ENCODE assay signal across 8 cellular contexts in the genomic region with DNA sequence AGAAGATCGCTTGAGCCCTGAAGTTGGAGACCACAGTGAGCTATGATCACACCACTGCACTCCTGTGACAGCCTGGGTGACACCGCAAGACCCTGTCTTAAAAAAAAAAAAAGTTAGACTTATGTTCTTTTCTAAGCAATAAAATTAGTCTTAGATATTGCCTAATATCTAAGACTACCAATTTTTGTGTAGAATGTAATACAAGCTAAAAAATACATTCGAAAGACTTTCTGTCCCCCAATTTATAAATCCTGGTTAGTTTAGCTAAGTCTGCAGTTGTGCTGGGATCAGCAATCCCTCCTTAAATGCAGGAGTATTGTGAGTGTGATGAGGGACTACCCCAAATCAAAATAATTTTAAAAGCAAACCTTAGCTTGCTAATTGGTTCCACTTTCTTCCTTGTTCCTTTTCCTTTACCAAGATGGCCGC. TPM values are rescaled to one million over a fixed set of nuclear protein-coding genes. Genes with fewer than 3 reads are reported as not detected.
DNase-seq lines count a peak whose midpoint lies in the region; ATAC-seq and TF ChIP-seq lines count a peak whose summit lies in the region.

No MANE protein-coding gene starts in this region.

- peaks cover 28% of the 10 kb centered on the region; the same call in 1 of the 2 replicates for H3F3A ChIP-seq in SU-DHL-6 (ENCODE audit: insufficient read depth)

- H3K79me2 ChIP-seq in SU-DHL-6 (ENCODE audit: insufficient read depth, low read length) (peaks cover 24% of the 10 kb centered on the region), fibroblast of lung (ENCODE audit: control insufficient read depth, insufficient read depth, low read length) (peaks cover 3% of the 10 kb centered on the region)

- TF ChIP-seq CTCF in SU-DHL-6 (IDR thresholded peaks at IDR 0.05; ENCODE audit: insufficient read depth, low read length, poor library complexity, severe bottlenecking) (no peak), fibroblast of lung (conservative IDR thresholded peaks at IDR 0.05 in 1 of 2, IDR thresholded peaks at IDR 0.05 in 1 of 2; ENCODE audit: low read depth in 1 of 2, low read length in 2 of 2) (no peak), retinal pigment epithelial cell (conservative IDR thresholded peaks at IDR 0.05; ENCODE audit: low read depth, low read length) (no peak)

- H4K20me1 ChIP-seq in SU-DHL-6 (ENCODE audit: low read depth, low read length) (no peaks in the 10 kb centered on the region), fibroblast of lung (ENCODE audit: control insufficient read depth, extremely low read depth, insufficient read depth, low read length) (no peaks in the 10 kb centered on the region)

- DNase-seq in fibroblast of lung (ENCODE audit: low read depth in 2 of 2) (no peak), retinal pigment epithelial cell (ENCODE audit: low read depth) (no peak), cortex of kidney (lab: John Stamatoyannopoulos, UW) (no peak), NCI-H526 (lab: John Stamatoyannopoulos, UW) (no peak)
- no peak for DNase-seq in stimulated activated naive CD4-positive, alpha-beta T cell treated with Interleukin-2 at 50 U/mL for 16 hours (lab: John Stamatoyannopoulos, UW)

- H3K36me3 ChIP-seq in SU-DHL-6 (ENCODE audit: low read length) = peaks cover 22% of the 10 kb centered on the region
- H3K36me3 ChIP-seq in fibroblast of lung (ENCODE audit: control insufficient read depth, insufficient read depth, low read length) = no peaks in the 10 kb centered on the region

- H3K4me2 ChIP-seq in SU-DHL-6 (ENCODE audit: low read depth, low read length, poor library complexity, severe bottlenecking) (peak overlapping the region; percentile 97), fibroblast of lung (ENCODE audit: extremely low read depth, insufficient read depth, low read length) (peak overlapping the region; percentile 73)

- no peak for ATAC-seq in GM21619 (IDR thresholded peaks at IDR 0.05; ENCODE audit: unreplicated experiment)

- H3K9ac ChIP-seq in SU-DHL-6 (ENCODE audit: low read length) (peak overlapping the region; percentile 82), fibroblast of lung (ENCODE audit: insufficient read depth, low read length) (no peak overlapping the region)

- H3K27me3 ChIP-seq in SU-DHL-6 (ENCODE audit: low read length) (no peaks in the 10 kb centered on the region), fibroblast of lung (ENCODE audit: control insufficient read depth, insufficient read depth, low read length) (no peaks in the 10 kb centered on the region)

- H3K4me3 ChIP-seq in GM08714 (ENCODE audit: low read length) = peak overlapping the region; percentile 88
- peak overlapping the region; percentile 81 for H3K4me3 ChIP-seq in SU-DHL-6 (ENCODE audit: insufficient read depth, low read length, poor library complexity, severe bottlenecking)
- peak overlapping the region; percentile 71 to 86 (median 75) for H3K4me3 ChIP-seq in fibroblast of lung (replicated peaks in 1 of 4; ENCODE audit: control extremely low read depth in 1 of 4, insufficient read depth in 1 of 4, low read depth in 3 of 4, low read length in 4 of 4)
- peak overlapping the region; percentile 96 for H3K4me3 ChIP-seq in retinal pigment epithelial cell (ENCODE audit: low read length)

- peak overlapping the region; percentile 58 for H2AFZ ChIP-seq in SU-DHL-6 (ENCODE audit: low read depth, low read length, severe bottlenecking)
- H2AFZ ChIP-seq in fibroblast of lung (ENCODE audit: low read length) = peak overlapping the region; percentile 94

- H3K27ac ChIP-seq in SU-DHL-6 (ENCODE audit: low read depth, low read length) (peak overlapping the region; percentile 59), fibroblast of lung (ENCODE audit: insufficient read depth, low read length) (peak overlapping the region; percentile 91)

- H3K4me1 ChIP-seq in fibroblast of lung (ENCODE audit: control insufficient read depth, extremely low read depth, insufficient read depth, low read length) = no peaks in the 10 kb centered on the region

- no peaks in the 10 kb centered on the region for H3K9me2 ChIP-seq in SU-DHL-6 (replicated peaks; ENCODE audit: insufficient read depth, low read length)

- H3K9me3 ChIP-seq in SU-DHL-6 (ENCODE audit: insufficient read depth, low read length) (no peaks in the 10 kb centered on the region), fibroblast of lung (ENCODE audit: control insufficient read depth, insufficient read depth, low read depth, low read length) (no peaks in the 10 kb centered on the region)

RNA-seq across cellular contexts. Expression of a gene that starts 0.4 kb away (rescaled TPM):
- total RNA-seq in fibroblast of lung = 23.3 and 23.6 TPM in 2 replicates
- 38.2 and 44.2 TPM in 2 replicates for polyA plus RNA-seq in fibroblast of lung
- polyA plus RNA-seq in fibroblast of lung (2012) = 24.3 and 27.7 TPM in 2 replicates
- polyA minus RNA-seq in fibroblast of lung (ENCODE audit: low replicate concordance) = 13.9 and 28.7 TPM in 2 replicates

RNA-seq across cellular contexts. Expression of a gene that starts 44.4 kb away (rescaled TPM):
- not detected in 2 replicates for total RNA-seq in fibroblast of lung
- polyA plus RNA-seq in fibroblast of lung = not detected in 2 replicates
- not detected in 2 replicates for polyA plus RNA-seq in fibroblast of lung (2012)
- not detected in 2 replicates for polyA minus RNA-seq in fibroblast of lung (ENCODE audit: low replicate concordance)

RNA-seq across cellular contexts. Expression of a gene that starts 48.5 kb away (rescaled TPM):
- 24.9 and 31.7 TPM in 2 replicates for total RNA-seq in fibroblast of lung
- polyA plus RNA-seq in fibroblast of lung = 36.1 and 38.0 TPM in 2 replicates
- polyA plus RNA-seq in fibroblast of lung (2012) = 22.6 and 23.4 TPM in 2 replicates
- 2.3 and 3.2 TPM in 2 replicates for polyA minus RNA-seq in fibroblast of lung (ENCODE audit: low replicate concordance)
